ENCODE assay signal across 14 cellular contexts in the genomic region with DNA sequence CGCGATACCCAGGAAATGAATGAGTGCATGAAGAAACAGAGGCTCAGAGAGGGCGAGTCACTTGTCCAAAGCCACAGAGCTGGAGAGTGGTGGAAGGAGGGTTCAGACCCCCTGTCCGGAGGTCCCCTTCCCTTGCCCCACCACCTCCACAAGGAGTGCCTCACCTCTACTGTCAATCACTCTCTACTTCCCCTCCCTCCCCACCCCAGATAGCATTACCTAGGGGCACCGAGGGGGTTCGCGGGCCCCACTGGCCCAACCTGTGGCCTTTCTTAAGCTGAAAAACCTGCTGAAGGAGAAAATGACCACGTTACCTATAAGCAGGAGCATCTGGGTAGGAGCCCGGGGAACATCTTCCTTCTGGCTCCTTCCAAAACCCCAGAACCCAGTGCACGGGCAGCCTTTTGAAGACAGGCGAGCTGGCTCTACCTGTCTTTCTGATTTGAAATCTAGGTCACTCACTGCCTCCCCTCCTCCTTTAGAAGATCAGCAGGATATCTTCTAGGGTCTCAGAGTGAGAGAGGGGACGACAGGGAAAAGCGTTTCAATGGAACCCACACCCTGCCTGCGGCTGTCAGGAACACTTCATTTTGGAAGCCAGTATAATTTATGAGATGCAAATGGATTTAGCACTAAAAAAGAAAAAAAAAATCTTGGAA.
DNase-seq lines count a peak whose midpoint lies in the region; ATAC-seq and TF ChIP-seq lines count a peak whose summit lies in the region.
"Had no signal": no experiment of that assay in that cellular context is flagged by ENCODE, and none has a peak within 500 bp of the region (broad histone marks: within the 10 kb centered on the region; RNA-seq: fewer than 3 reads in every experiment).

No MANE protein-coding gene starts in this region.

- no peaks in the 10 kb centered on the region for H3K36me3 ChIP-seq in left ventricle myocardium inferior
- no peaks in the 10 kb centered on the region for H3K36me3 ChIP-seq in neuronal stem cell (replicated peaks in 1 of 2; ENCODE audit: control insufficient read depth in 2 of 2, insufficient read depth in 2 of 2, low read length in 2 of 2)
- no peaks in the 10 kb centered on the region for H3K36me3 ChIP-seq in uterus
- H3K36me3 ChIP-seq in spleen, result no peaks in the 10 kb centered on the region
- H3K36me3 ChIP-seq: HAP-1, thyroid gland had no signal

- H3K4me2 ChIP-seq in neuronal stem cell (ENCODE audit: insufficient read depth, low read length, poor library complexity, severe bottlenecking), result no peak overlapping the region

- H2BK120ac ChIP-seq in neuronal stem cell (ENCODE audit: low read depth, low read length), result no peak overlapping the region

- DNase-seq in left ventricle myocardium inferior, result no peak
- DNase-seq in Right ventricle myocardium superior, result no peak
- DNase-seq in dorsolateral prefrontal cortex, result no peak
- DNase-seq in neuronal stem cell (ENCODE audit: low spot score), result no peak
- no peak for DNase-seq in uterus
- no peak for DNase-seq in spleen
- DNase-seq in left colon, result no peak
- no peak for DNase-seq in germinal center (ENCODE audit: low spot score)
- DNase-seq: activated CD4-positive, CD25-positive, alpha-beta regulatory T cell; NCI-H1694; NCI-H774; thyroid gland had no signal

- H3K23ac ChIP-seq in neuronal stem cell (ENCODE audit: low read depth, low read length, poor library complexity), result no peak overlapping the region

- no peak overlapping the region for H3K14ac ChIP-seq in neuronal stem cell (ENCODE audit: low read length)

- no peak overlapping the region for H2BK15ac ChIP-seq in neuronal stem cell (ENCODE audit: low read length)

- intact Hi-C loops in left ventricle myocardium inferior (cut with micrococcal nuclease) (no loop called here), Right ventricle myocardium superior (cut with DNase I) (loop anchor here (10.0 kb wide), 1 partner anchor 89 kb away; the partner anchor contains the start of gene MEF2A), dorsolateral prefrontal cortex (cut with DNase I) (loop anchor here in 1 of 2 donors (2.0 kb wide), 1 partner anchor 61 kb away; no protein-coding TSS in a partner anchor), uterus (cut with DNase I; ENCODE audit: low total_unique reads) (no loop called here), spleen (cut with DNase I; ENCODE audit: low total_unique reads) (no loop called here), left colon (cut with DNase I, micrococcal nuclease) (no loop called here)

- no CpG with 5 or more reads among the region's 14 CpGs for WGBS in neuronal stem cell (ENCODE audit: extremely low coverage in 2 of 2, insufficient read length in 2 of 2, insufficient replicate concordance in 1 of 2), 2 donors
- WGBS in spleen, 5 donors, result 83 to 92% (median 92%) methylated on average over 13 to 14 of the region's 14 CpGs

- peaks cover 62% of the 10 kb centered on the region for H3K4me1 ChIP-seq in left ventricle myocardium inferior
- peaks cover 0 to 3% of the 10 kb centered on the region in 2 donors for H3K4me1 ChIP-seq in neuronal stem cell (ENCODE audit: control insufficient read depth in 2 of 2, insufficient read depth in 1 of 2, low read depth in 1 of 2, low read length in 2 of 2)
- no peaks in the 10 kb centered on the region for H3K4me1 ChIP-seq in uterus
- H3K4me1 ChIP-seq in spleen, result peaks cover 37 to 75% (median 51%) of the 10 kb centered on the region in 6 donors
- H3K4me1 ChIP-seq: thyroid gland had no signal

- H3K18ac ChIP-seq in neuronal stem cell (ENCODE audit: low read length), result no peak overlapping the region

- H3K27me3 ChIP-seq in left ventricle myocardium inferior (ENCODE audit: low read depth) (no peaks in the 10 kb centered on the region), dorsolateral prefrontal cortex (no peaks in the 10 kb centered on the region), neuronal stem cell (ENCODE audit: control insufficient read depth in 3 of 3, insufficient read depth in 3 of 3, low read depth in 1 of 3, low read length in 3 of 3) (peaks cover 0 to 10% (median 0%) of the 10 kb centered on the region in 3 experiments), uterus (no peaks in the 10 kb centered on the region), spleen (replicated peaks in 1 of 7) (no peaks in the 10 kb centered on the region)
- H3K27me3 ChIP-seq: thyroid gland had no signal

- no peaks in the 10 kb centered on the region for H3K9me3 ChIP-seq in left ventricle myocardium inferior (replicated peaks)
- H3K9me3 ChIP-seq in neuronal stem cell (replicated peaks in 1 of 2; ENCODE audit: control insufficient read depth in 2 of 2, insufficient read depth in 1 of 2, low read depth in 1 of 2, low read length in 2 of 2), result no peaks in the 10 kb centered on the region
- H3K9me3 ChIP-seq in uterus, result no peaks in the 10 kb centered on the region
- no peaks in the 10 kb centered on the region for H3K9me3 ChIP-seq in spleen
- H3K9me3 ChIP-seq: HAP-1, thyroid gland had no signal

- no peak overlapping the region for H4K8ac ChIP-seq in neuronal stem cell (ENCODE audit: low read depth, low read length)

- no peak overlapping the region for H3K9ac ChIP-seq in neuronal stem cell (ENCODE audit: low read depth, low read length, poor library complexity)

- TF ChIP-seq POLR2A in uterus (IDR thresholded peaks at IDR 0.05), result no peak
- no peak for TF ChIP-seq POLR2A in spleen (IDR thresholded peaks at IDR 0.05)

- H3K4me3 ChIP-seq in left ventricle myocardium inferior, result no peak overlapping the region
- H3K4me3 ChIP-seq in dorsolateral prefrontal cortex, result no peak overlapping the region
- no peak overlapping the region for H3K4me3 ChIP-seq in neuronal stem cell (ENCODE audit: low read length in 2 of 2)
- no peak overlapping the region for H3K4me3 ChIP-seq in uterus
- H3K4me3 ChIP-seq in spleen, result no peak overlapping the region
- H3K4me3 ChIP-seq: HAP-1, thyroid gland had no signal

- no peak overlapping the region for H2BK5ac ChIP-seq in neuronal stem cell (ENCODE audit: low read length)

- H2BK12ac ChIP-seq in neuronal stem cell (ENCODE audit: low read length), result no peak overlapping the region

- no peak overlapping the region for H2AK5ac ChIP-seq in neuronal stem cell (ENCODE audit: low read depth, low read length)

- no peak for ATAC-seq in Right ventricle myocardium superior (ENCODE audit: poor library complexity)
- no peak for ATAC-seq in left colon
- ATAC-seq: activated T-helper 17 cell treated with anti-CD3 and anti-CD28 coated beads, Interleukin-2, amount 50 U/mL, for 72 hours had no signal

- no peak for TF ChIP-seq CTCF in left ventricle myocardium inferior (IDR thresholded peaks at IDR 0.05; ENCODE audit: borderline replicate concordance)
- TF ChIP-seq CTCF in dorsolateral prefrontal cortex (IDR thresholded peaks at IDR 0.05 in 54 of 56, conservative IDR thresholded peaks at IDR 0.05 in 2 of 56; ENCODE audit: low read depth in 1 of 56, partially characterized antibody in 56 of 56), result no peak
- TF ChIP-seq CTCF in uterus (IDR thresholded peaks at IDR 0.05), result no peak
- TF ChIP-seq CTCF in spleen (IDR thresholded peaks at IDR 0.05 in 8 of 11, conservative IDR thresholded peaks at IDR 0.05 in 3 of 11), result no peak

- no peak overlapping the region for H3K4ac ChIP-seq in neuronal stem cell (ENCODE audit: low read length)

- H4K91ac ChIP-seq in neuronal stem cell (ENCODE audit: low read depth, low read length, poor library complexity), result no peak overlapping the region

- no peaks in the 10 kb centered on the region for H3K79me1 ChIP-seq in neuronal stem cell (ENCODE audit: low read depth, low read length)

- peak overlapping the region; percentile 59 for H2AFZ ChIP-seq in neuronal stem cell (ENCODE audit: low read length)

- peak overlapping the region; percentile 91 for H3K27ac ChIP-seq in left ventricle myocardium inferior (replicated peaks)
- peak overlapping the region in 57 of 59 donors; percentile 23 to 91 (median 79) for H3K27ac ChIP-seq in dorsolateral prefrontal cortex
- H3K27ac ChIP-seq in neuronal stem cell (replicated peaks; ENCODE audit: low read length), result no peak overlapping the region
- H3K27ac ChIP-seq in uterus, result peak overlapping the region; percentile 62 to 73
- peak overlapping the region in 4 of 8 donors; percentile 12 to 60 (median 48) for H3K27ac ChIP-seq in spleen
- H3K27ac ChIP-seq: thyroid gland had no signal
